In genomic region chr2:189582140-189582825, GRCh38 we compare ENCODE assay signal across 1 cellular context.
TF ChIP-seq lines count a peak whose summit lies in the region.

No MANE protein-coding gene starts in this region.

TF ChIP-seq in HepG2, 621 proteins besides CTCF, POLR2A, EP300 and RAD21:
- no peak for TF ChIP-seq CBX1 (IDR thresholded peaks at IDR 0.05; ENCODE audit: low read depth)
- TF ChIP-seq SMAD1 (CRISPR knock-in tag; IDR thresholded peaks at IDR 0.05; ENCODE audit: borderline replicate concordance, low read depth): no peak
- no peak for TF ChIP-seq PLSCR1 (CRISPR knock-in tag; IDR thresholded peaks at IDR 0.05; ENCODE audit: borderline replicate concordance)
- no peak for TF ChIP-seq FOXP4 (CRISPR knock-in tag; IDR thresholded peaks at IDR 0.05)
TF ChIP-seq in HepG2: peak in this region for 0.
